ENCODE assay signal across 15 cellular contexts in the genomic region with DNA sequence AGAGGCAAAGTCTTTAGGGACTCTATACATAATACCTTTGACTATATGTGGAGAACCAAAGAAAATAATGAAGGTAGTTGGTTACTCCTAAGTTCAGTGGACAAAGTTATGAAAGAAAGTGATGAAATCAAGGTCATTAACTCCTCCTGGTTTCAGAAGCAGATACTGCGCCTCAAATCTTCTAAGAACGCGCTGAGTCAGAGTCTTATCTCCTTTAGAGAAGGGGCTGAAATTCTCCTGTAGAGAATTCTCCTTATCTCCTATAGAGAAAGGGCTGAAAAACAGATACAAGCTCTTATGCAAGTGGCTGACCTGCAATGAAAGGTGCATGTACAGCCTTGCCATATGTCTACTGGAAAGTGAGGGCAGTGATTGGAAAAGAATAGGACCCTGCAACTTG.
A peak's percentile ranks its signal among the peaks of the same experiment; 100 is the strongest.
DNase-seq lines count a peak whose midpoint lies in the region; ATAC-seq and TF ChIP-seq lines count a peak whose summit lies in the region.
"Had no signal": no experiment of that assay in that cellular context is flagged by ENCODE, and none has a peak within 500 bp of the region (broad histone marks: within the 10 kb centered on the region; RNA-seq: fewer than 3 reads in every experiment).

No MANE protein-coding gene starts in this region.

- H3K4me3 ChIP-seq in fibroblast of pulmonary artery (replicated peaks; ENCODE audit: low read depth, low read length), result no peak overlapping the region
- H3K4me3 ChIP-seq: BLaER1 treated with 17β-estradiol and CSF1 and Interleukin-3, amounts not matched to agents 10 nM and 100 nM; GM12878; HAP-1 had no signal

- in situ Hi-C loops in ACHN (cut with HindIII; ENCODE audit: low pct_ligation_motif_present, low pct_unique_long_range_greater_than_20kb, low sequenced_read_pairs), result no loop called here

- DNase-seq in ELF-1 (ENCODE audit: low read depth, low spot score) (peak; percentile 8), amniotic epithelial cell (ENCODE audit: low read depth) (peak; percentile 98), fibroblast of pulmonary artery (ENCODE audit: low read depth) (peak; percentile 7), non-pigmented ciliary epithelial cell (ENCODE audit: low read depth) (peak; percentile 19), ACHN (no peak), OCI-M2 (lab: John Stamatoyannopoulos, UW; ENCODE audit: unreplicated experiment) (no peak)
- DNase-seq: Calu3; CD4-positive, CD25-positive, alpha-beta regulatory T cell; DMS 273 treated with DMSO at 0.1 percent for 48 hours; GOT3 had no signal

- no peak for ATAC-seq in GM19467 (IDR thresholded peaks at IDR 0.05; ENCODE audit: unreplicated experiment)
- ATAC-seq in HG03135 (IDR thresholded peaks at IDR 0.05; ENCODE audit: unreplicated experiment), result no peak
- ATAC-seq: GM12878 had no signal

- TF ChIP-seq CTCF in fibroblast of pulmonary artery (IDR thresholded peaks at IDR 0.05; ENCODE audit: low read length, missing control alignments), result no peak

Comparison
In these comparisons a context has a peak if more than half of its experiments do, and no peak if none do; other contexts are left out.
1. DNase-seq: peak in ELF-1 (single experiment), amniotic epithelial cell (single experiment), fibroblast of pulmonary artery (single experiment) and non-pigmented ciliary epithelial cell (single experiment); none in ACHN (single experiment) and OCI-M2 (single experiment).